In genomic region chr3:61682671-61683408, GRCh38 we compare ENCODE assay signal across 10 cellular contexts.
DNase-seq lines count a peak whose midpoint lies in the region; ATAC-seq, FAIRE-seq and TF ChIP-seq lines count a peak whose summit lies in the region.
"Had no signal": no experiment of that assay in that cellular context is flagged by ENCODE, and none has a peak within 500 bp of the region (broad histone marks: within the 10 kb centered on the region; RNA-seq: fewer than 3 reads in every experiment).

No MANE protein-coding gene starts in this region.

- H3K27me3 ChIP-seq in OCI-LY3 (ENCODE audit: low read depth, low read length): no peaks in the 10 kb centered on the region
- H3K27me3 ChIP-seq in thyroid gland: no peaks in the 10 kb centered on the region
- no peaks in the 10 kb centered on the region for H3K27me3 ChIP-seq in brain microvascular endothelial cell (replicated peaks)
- H3K27me3 ChIP-seq: Peyer's patch had no signal

- H3K9me3 ChIP-seq in OCI-LY3 (ENCODE audit: insufficient read depth, low read length): no peaks in the 10 kb centered on the region
- no peaks in the 10 kb centered on the region for H3K9me3 ChIP-seq in thyroid gland
- H3K9me3 ChIP-seq: Peyer's patch had no signal

- H3K36me3 ChIP-seq in OCI-LY3 (replicated peaks; ENCODE audit: low read depth, low read length) (no peaks in the 10 kb centered on the region), thyroid gland (no peaks in the 10 kb centered on the region), brain microvascular endothelial cell (replicated peaks) (no peaks in the 10 kb centered on the region)
- H3K36me3 ChIP-seq: Peyer's patch had no signal

- H3K27ac ChIP-seq in OCI-LY3 (ENCODE audit: low read length) (no peak overlapping the region), thyroid gland (peak overlapping the region; percentile 80 to 96 (median 88)), brain microvascular endothelial cell (no peak overlapping the region)

- DNase-seq in HCEC 1CT (peak; percentile 42), foreskin fibroblast (peak; percentile 39 to 82), thyroid gland (no peak), RCC 7860 (ENCODE audit: low spot score) (no peak), brain microvascular endothelial cell (no peak)
- DNase-seq: activated CD4-positive, alpha-beta T cell treated with anti-CD3 and anti-CD28 coated beads for 1 hour; GF-D8; Peyer's patch had no signal

- FAIRE-seq in RCC 7860 (lab: Jason Lieb, UNC): no peak

- WGBS in thyroid gland, 2 donors: 75 to 79% methylated on average over 8 of the region's 8 CpGs

- peak overlapping the region; percentile 34 for H3K4me2 ChIP-seq in OCI-LY3 (ENCODE audit: low read length)

- H2AFZ ChIP-seq in OCI-LY3 (ENCODE audit: low read depth, low read length): no peak overlapping the region

- TF ChIP-seq POLR2A in thyroid gland (IDR thresholded peaks at IDR 0.05): no peak

- H3K9ac ChIP-seq in OCI-LY3 (ENCODE audit: low read length): no peak overlapping the region

- peaks cover 19% of the 10 kb centered on the region for H3K4me1 ChIP-seq in OCI-LY3 (ENCODE audit: low read length)
- peaks cover 37 to 39% of the 10 kb centered on the region in 2 donors for H3K4me1 ChIP-seq in thyroid gland

- ATAC-seq in HG03439 (IDR thresholded peaks at IDR 0.05; ENCODE audit: unreplicated experiment): no peak

- H3K4me3 ChIP-seq in OCI-LY3 (ENCODE audit: low read length) (no peak overlapping the region), foreskin fibroblast (ENCODE audit: low read depth in 1 of 2, low read length in 2 of 2) (no peak overlapping the region), thyroid gland (replicated peaks in 1 of 3) (no peak overlapping the region), brain microvascular endothelial cell (ENCODE audit: low read depth, low read length) (no peak overlapping the region)
- H3K4me3 ChIP-seq: Peyer's patch had no signal

- H4K20me1 ChIP-seq in OCI-LY3 (ENCODE audit: insufficient read depth, low read length): 0 out of 2 replicates have a peak, but pooled peaks cover 8% of the 10 kb centered on the region

- intact Hi-C loops in thyroid gland (cut with DNase I): no loop called here

- no peak for TF ChIP-seq CTCF in OCI-LY3 (IDR thresholded peaks at IDR 0.05; ENCODE audit: low read depth, low read length)
- no peak for TF ChIP-seq CTCF in foreskin fibroblast (IDR thresholded peaks at IDR 0.05; ENCODE audit: low read depth, low read length)
- peak in 1 of 6 experiments; percentile 5 for TF ChIP-seq CTCF in thyroid gland (IDR thresholded peaks at IDR 0.05)
- TF ChIP-seq CTCF in brain microvascular endothelial cell (IDR thresholded peaks at IDR 0.05; ENCODE audit: low read depth, low read length, missing control alignments): no peak

- in situ Hi-C loops in brain microvascular endothelial cell (cut with HindIII; ENCODE audit: low pct_ligation_motif_present, low sequenced_read_pairs): no loop called here

- H3K79me2 ChIP-seq in OCI-LY3 (ENCODE audit: low read length): 0 out of 2 replicates have a peak, but pooled peaks cover 12% of the 10 kb centered on the region

Comparison
In these comparisons a context has a peak if more than half of its experiments do, and no peak if none do; other contexts are left out.
1. DNase-seq: peak in HCEC 1CT (single experiment) and foreskin fibroblast (2 of 2); none in thyroid gland (0 of 2), RCC 7860 (single experiment) and brain microvascular endothelial cell (single experiment).
2. H3K27ac ChIP-seq: peak in thyroid gland (3 of 3); none in OCI-LY3 (single experiment) and brain microvascular endothelial cell (single experiment).